ENCODE assay signal across 1 cellular context in the genomic region with DNA sequence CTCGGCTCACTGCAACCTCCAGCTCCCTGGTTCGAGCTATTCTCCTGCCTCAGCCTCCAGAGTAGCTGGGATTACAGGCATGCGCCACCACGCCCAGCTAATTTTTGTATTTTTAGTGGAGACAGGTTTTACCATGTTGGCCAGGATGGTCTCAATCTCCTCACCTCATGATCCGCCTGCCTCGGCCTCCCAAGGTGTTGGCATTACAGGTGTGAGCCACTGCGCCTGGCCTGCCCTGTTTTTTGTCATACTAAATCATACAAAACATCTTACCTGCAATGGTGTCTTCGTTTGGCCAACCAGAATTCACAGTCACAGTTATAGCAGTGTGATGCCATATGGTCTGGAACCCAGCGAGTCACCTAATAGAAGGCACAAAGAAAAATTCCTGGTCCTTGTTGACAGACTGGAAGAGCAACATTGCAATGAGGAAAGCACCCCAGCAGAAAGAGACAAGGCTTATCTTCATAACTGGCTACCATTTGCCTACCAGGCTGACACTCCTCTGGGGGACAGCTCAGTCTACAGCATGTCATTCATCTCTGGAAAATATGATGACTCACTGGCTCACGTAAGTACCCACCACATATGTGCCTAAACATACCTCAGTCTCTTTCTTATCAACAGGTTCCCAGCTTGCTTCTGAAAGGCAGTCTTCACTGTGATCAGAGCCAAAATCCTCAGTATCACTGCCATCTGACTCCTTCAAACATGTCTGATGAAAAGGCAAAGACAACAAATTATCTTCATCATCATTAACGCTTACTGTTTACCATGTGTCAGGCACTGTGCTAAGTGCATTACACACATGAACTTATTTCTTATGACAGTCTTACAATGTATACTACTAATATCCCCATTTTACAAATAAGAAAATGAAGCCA.
A peak's percentile ranks its signal among the peaks of the same experiment; 100 is the strongest.
TF ChIP-seq lines count a peak whose summit lies in the region.

No MANE protein-coding gene starts in this region.

TF ChIP-seq in K562, 482 proteins besides CTCF, POLR2A, EP300 and RAD21 (continued from another document and continues in another):
- TF ChIP-seq, protein P1, sequence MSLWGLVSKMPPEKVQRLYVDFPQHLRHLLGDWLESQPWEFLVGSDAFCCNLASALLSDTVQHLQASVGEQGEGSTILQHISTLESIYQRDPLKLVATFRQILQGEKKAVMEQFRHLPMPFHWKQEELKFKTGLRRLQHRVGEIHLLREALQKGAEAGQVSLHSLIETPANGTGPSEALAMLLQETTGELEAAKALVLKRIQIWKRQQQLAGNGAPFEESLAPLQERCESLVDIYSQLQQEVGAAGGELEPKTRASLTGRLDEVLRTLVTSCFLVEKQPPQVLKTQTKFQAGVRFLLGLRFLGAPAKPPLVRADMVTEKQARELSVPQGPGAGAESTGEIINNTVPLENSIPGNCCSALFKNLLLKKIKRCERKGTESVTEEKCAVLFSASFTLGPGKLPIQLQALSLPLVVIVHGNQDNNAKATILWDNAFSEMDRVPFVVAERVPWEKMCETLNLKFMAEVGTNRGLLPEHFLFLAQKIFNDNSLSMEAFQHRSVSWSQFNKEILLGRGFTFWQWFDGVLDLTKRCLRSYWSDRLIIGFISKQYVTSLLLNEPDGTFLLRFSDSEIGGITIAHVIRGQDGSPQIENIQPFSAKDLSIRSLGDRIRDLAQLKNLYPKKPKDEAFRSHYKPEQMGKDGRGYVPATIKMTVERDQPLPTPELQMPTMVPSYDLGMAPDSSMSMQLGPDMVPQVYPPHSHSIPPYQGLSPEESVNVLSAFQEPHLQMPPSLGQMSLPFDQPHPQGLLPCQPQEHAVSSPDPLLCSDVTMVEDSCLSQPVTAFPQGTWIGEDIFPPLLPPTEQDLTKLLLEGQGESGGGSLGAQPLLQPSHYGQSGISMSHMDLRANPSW (CRISPR knock-in tag; IDR thresholded peaks at IDR 0.05) = no peak
- TF ChIP-seq, protein P2, sequence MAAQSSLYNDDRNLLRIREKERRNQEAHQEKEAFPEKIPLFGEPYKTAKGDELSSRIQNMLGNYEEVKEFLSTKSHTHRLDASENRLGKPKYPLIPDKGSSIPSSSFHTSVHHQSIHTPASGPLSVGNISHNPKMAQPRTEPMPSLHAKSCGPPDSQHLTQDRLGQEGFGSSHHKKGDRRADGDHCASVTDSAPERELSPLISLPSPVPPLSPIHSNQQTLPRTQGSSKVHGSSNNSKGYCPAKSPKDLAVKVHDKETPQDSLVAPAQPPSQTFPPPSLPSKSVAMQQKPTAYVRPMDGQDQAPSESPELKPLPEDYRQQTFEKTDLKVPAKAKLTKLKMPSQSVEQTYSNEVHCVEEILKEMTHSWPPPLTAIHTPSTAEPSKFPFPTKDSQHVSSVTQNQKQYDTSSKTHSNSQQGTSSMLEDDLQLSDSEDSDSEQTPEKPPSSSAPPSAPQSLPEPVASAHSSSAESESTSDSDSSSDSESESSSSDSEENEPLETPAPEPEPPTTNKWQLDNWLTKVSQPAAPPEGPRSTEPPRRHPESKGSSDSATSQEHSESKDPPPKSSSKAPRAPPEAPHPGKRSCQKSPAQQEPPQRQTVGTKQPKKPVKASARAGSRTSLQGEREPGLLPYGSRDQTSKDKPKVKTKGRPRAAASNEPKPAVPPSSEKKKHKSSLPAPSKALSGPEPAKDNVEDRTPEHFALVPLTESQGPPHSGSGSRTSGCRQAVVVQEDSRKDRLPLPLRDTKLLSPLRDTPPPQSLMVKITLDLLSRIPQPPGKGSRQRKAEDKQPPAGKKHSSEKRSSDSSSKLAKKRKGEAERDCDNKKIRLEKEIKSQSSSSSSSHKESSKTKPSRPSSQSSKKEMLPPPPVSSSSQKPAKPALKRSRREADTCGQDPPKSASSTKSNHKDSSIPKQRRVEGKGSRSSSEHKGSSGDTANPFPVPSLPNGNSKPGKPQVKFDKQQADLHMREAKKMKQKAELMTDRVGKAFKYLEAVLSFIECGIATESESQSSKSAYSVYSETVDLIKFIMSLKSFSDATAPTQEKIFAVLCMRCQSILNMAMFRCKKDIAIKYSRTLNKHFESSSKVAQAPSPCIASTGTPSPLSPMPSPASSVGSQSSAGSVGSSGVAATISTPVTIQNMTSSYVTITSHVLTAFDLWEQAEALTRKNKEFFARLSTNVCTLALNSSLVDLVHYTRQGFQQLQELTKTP (IDR thresholded peaks at IDR 0.05; ENCODE audit: low read depth in 1 of 2, partially characterized antibody in 2 of 2) = peak in 1 of 2 experiments; percentile 81
- TF ChIP-seq, protein P3, sequence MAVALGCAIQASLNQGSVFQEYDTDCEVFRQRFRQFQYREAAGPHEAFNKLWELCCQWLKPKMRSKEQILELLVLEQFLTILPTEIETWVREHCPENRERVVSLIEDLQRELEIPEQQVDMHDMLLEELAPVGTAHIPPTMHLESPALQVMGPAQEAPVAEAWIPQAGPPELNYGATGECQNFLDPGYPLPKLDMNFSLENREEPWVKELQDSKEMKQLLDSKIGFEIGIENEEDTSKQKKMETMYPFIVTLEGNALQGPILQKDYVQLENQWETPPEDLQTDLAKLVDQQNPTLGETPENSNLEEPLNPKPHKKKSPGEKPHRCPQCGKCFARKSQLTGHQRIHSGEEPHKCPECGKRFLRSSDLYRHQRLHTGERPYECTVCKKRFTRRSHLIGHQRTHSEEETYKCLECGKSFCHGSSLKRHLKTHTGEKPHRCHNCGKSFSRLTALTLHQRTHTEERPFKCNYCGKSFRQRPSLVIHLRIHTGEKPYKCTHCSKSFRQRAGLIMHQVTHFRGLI (CRISPR knock-in tag; IDR thresholded peaks at IDR 0.05) = no peak
- no peak for TF ChIP-seq KDM5B (IDR thresholded peaks at IDR 0.05; ENCODE audit: insufficient replicate concordance, low read depth, low read length)
- no peak for TF ChIP-seq ZNF431 (CRISPR knock-in tag; IDR thresholded peaks at IDR 0.05)
- TF ChIP-seq, protein P4, sequence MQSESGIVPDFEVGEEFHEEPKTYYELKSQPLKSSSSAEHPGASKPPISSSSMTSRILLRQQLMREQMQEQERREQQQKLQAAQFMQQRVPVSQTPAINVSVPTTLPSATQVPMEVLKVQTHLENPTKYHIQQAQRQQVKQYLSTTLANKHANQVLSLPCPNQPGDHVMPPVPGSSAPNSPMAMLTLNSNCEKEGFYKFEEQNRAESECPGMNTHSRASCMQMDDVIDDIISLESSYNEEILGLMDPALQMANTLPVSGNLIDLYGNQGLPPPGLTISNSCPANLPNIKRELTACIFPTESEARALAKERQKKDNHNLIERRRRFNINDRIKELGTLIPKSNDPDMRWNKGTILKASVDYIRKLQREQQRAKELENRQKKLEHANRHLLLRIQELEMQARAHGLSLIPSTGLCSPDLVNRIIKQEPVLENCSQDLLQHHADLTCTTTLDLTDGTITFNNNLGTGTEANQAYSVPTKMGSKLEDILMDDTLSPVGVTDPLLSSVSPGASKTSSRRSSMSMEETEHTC (IDR thresholded peaks at IDR 0.05) = no peak
- TF ChIP-seq ZNF175 (CRISPR knock-in tag; IDR thresholded peaks at IDR 0.05; ENCODE audit: low read depth) = peak; percentile 59; the same call in 1 of the 2 replicates
- TF ChIP-seq, protein P5, sequence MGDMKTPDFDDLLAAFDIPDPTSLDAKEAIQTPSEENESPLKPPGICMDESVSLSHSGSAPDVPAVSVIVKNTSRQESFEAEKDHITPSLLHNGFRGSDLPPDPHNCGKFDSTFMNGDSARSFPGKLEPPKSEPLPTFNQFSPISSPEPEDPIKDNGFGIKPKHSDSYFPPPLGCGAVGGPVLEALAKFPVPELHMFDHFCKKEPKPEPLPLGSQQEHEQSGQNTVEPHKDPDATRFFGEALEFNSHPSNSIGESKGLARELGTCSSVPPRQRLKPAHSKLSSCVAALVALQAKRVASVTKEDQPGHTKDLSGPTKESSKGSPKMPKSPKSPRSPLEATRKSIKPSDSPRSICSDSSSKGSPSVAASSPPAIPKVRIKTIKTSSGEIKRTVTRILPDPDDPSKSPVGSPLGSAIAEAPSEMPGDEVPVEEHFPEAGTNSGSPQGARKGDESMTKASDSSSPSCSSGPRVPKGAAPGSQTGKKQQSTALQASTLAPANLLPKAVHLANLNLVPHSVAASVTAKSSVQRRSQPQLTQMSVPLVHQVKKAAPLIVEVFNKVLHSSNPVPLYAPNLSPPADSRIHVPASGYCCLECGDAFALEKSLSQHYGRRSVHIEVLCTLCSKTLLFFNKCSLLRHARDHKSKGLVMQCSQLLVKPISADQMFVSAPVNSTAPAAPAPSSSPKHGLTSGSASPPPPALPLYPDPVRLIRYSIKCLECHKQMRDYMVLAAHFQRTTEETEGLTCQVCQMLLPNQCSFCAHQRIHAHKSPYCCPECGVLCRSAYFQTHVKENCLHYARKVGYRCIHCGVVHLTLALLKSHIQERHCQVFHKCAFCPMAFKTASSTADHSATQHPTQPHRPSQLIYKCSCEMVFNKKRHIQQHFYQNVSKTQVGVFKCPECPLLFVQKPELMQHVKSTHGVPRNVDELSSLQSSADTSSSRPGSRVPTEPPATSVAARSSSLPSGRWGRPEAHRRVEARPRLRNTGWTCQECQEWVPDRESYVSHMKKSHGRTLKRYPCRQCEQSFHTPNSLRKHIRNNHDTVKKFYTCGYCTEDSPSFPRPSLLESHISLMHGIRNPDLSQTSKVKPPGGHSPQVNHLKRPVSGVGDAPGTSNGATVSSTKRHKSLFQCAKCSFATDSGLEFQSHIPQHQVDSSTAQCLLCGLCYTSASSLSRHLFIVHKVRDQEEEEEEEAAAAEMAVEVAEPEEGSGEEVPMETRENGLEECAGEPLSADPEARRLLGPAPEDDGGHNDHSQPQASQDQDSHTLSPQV (IDR thresholded peaks at IDR 0.05) = peak; percentile 84
- TF ChIP-seq ZC3H11A (IDR thresholded peaks at IDR 0.05; ENCODE audit: low read depth, low read length) = no peak
- no peak for TF ChIP-seq KLF6 (CRISPR knock-in tag; IDR thresholded peaks at IDR 0.05; ENCODE audit: borderline replicate concordance)
- TF ChIP-seq CBX1 (IDR thresholded peaks at IDR 0.05; ENCODE audit: low read depth) = no peak
- 0 out of 2 replicates have a peak, but pooled peaks have one; percentile 31 for TF ChIP-seq GABPB1 (CRISPR knock-in tag; IDR thresholded peaks at IDR 0.05)
- TF ChIP-seq TCFL5 (CRISPR knock-in tag; conservative IDR thresholded peaks at IDR 0.05) = no peak; the same call in 1 of the 2 replicates
- no peak for TF ChIP-seq ZNF436 (CRISPR knock-in tag; IDR thresholded peaks at IDR 0.05)
- TF ChIP-seq, protein P6, sequence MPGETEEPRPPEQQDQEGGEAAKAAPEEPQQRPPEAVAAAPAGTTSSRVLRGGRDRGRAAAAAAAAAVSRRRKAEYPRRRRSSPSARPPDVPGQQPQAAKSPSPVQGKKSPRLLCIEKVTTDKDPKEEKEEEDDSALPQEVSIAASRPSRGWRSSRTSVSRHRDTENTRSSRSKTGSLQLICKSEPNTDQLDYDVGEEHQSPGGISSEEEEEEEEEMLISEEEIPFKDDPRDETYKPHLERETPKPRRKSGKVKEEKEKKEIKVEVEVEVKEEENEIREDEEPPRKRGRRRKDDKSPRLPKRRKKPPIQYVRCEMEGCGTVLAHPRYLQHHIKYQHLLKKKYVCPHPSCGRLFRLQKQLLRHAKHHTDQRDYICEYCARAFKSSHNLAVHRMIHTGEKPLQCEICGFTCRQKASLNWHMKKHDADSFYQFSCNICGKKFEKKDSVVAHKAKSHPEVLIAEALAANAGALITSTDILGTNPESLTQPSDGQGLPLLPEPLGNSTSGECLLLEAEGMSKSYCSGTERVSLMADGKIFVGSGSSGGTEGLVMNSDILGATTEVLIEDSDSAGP (CRISPR knock-in tag; IDR thresholded peaks at IDR 0.05) = no peak
- TF ChIP-seq ATF7 (IDR thresholded peaks at IDR 0.05) = peak; percentile 95
- no peak for TF ChIP-seq XRCC4 (IDR thresholded peaks at IDR 0.05; ENCODE audit: extremely low read depth, insufficient read depth, insufficient read length)
- TF ChIP-seq ZNF699 (CRISPR knock-in tag; IDR thresholded peaks at IDR 0.05; ENCODE audit: insufficient replicate concordance) = no peak
- no peak for TF ChIP-seq MCM5 (IDR thresholded peaks at IDR 0.05; ENCODE audit: low read depth)
- TF ChIP-seq NFE2 (IDR thresholded peaks at IDR 0.05; ENCODE audit: low read depth) = peak; percentile 99
- no peak for TF ChIP-seq PRMT5 (CRISPR knock-in tag; IDR thresholded peaks at IDR 0.05)
- TF ChIP-seq HLTF (IDR thresholded peaks at IDR 0.05) = no peak
- TF ChIP-seq PCBP1 (IDR thresholded peaks at IDR 0.05; ENCODE audit: low read depth, low read length, poor library complexity, severe bottlenecking) = no peak
- no peak for TF ChIP-seq SLC30A9 (CRISPR knock-in tag; IDR thresholded peaks at IDR 0.05)
- TF ChIP-seq STAT5B (CRISPR knock-in tag; IDR thresholded peaks at IDR 0.05) = no peak
- no peak for TF ChIP-seq NR1H2 (CRISPR knock-in tag; IDR thresholded peaks at IDR 0.05)
- TF ChIP-seq, protein P7, sequence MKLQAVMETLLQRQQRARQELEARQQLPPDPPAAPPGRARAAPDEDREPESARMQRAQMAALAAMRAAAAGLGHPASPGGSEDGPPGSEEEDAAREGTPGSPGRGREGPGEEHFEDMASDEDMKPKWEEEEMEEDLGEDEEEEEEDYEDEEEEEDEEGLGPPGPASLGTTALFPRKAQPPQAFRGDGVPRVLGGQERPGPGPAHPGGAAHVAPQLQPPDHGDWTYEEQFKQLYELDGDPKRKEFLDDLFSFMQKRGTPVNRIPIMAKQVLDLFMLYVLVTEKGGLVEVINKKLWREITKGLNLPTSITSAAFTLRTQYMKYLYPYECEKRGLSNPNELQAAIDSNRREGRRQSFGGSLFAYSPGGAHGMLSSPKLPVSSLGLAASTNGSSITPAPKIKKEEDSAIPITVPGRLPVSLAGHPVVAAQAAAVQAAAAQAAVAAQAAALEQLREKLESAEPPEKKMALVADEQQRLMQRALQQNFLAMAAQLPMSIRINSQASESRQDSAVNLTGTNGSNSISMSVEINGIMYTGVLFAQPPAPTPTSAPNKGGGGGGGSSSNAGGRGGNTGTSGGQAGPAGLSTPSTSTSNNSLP (IDR thresholded peaks at IDR 0.05; ENCODE audit: borderline replicate concordance, low read depth, low read length) = peak; percentile 63; the same call in 1 of the 2 replicates
- TF ChIP-seq SRSF1 (IDR thresholded peaks at IDR 0.05; ENCODE audit: low read depth, low read length) = no peak
- peak; percentile 99 for TF ChIP-seq LCOR (CRISPR knock-in tag; IDR thresholded peaks at IDR 0.05)
- TF ChIP-seq NCOA4 (IDR thresholded peaks at IDR 0.05; ENCODE audit: partially characterized antibody) = no peak
- no peak for TF ChIP-seq OTX1 (CRISPR knock-in tag; IDR thresholded peaks at IDR 0.05)
- peak; percentile 71 for TF ChIP-seq ZBTB17 (CRISPR knock-in tag; IDR thresholded peaks at IDR 0.05)
- no peak for TF ChIP-seq ZNF184 (CRISPR knock-in tag; IDR thresholded peaks at IDR 0.05)
- TF ChIP-seq ZNF707 (CRISPR knock-in tag; conservative IDR thresholded peaks at IDR 0.05) = no peak
- TF ChIP-seq, protein P8, sequence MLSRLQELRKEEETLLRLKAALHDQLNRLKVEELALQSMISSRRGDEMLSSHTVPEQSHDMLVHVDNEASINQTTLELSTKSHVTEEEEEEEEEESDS (CRISPR knock-in tag; IDR thresholded peaks at IDR 0.05) = no peak
- TF ChIP-seq, protein P9, sequence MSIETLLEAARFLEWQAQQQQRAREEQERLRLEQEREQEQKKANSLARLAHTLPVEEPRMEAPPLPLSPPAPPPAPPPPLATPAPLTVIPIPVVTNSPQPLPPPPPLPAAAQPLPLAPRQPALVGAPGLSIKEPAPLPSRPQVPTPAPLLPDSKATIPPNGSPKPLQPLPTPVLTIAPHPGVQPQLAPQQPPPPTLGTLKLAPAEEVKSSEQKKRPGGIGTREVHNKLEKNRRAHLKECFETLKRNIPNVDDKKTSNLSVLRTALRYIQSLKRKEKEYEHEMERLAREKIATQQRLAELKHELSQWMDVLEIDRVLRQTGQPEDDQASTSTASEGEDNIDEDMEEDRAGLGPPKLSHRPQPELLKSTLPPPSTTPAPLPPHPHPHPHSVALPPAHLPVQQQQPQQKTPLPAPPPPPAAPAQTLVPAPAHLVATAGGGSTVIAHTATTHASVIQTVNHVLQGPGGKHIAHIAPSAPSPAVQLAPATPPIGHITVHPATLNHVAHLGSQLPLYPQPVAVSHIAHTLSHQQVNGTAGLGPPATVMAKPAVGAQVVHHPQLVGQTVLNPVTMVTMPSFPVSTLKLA (conservative IDR thresholded peaks at IDR 0.05) = peak; percentile 62 to 85; a peak in 3 of 4 replicates
- TF ChIP-seq NCOA6 (IDR thresholded peaks at IDR 0.05) = no peak
- TF ChIP-seq MTF1 (CRISPR knock-in tag; IDR thresholded peaks at IDR 0.05; ENCODE audit: borderline replicate concordance) = no peak
